In genomic region chr9:81791076-81791475, GRCh38 we compare ENCODE assay signal across 31 cellular contexts.
"Had no signal": no experiment of that assay in that cellular context is flagged by ENCODE, and none has a peak within 500 bp of the region (broad histone marks: within the 10 kb centered on the region; RNA-seq: fewer than 3 reads in every experiment).

No MANE protein-coding gene starts in this region.

- H3K27me3 Mint-ChIP-seq: activated CD4-positive, alpha-beta memory T cell treated with anti-CD3 and anti-CD28 coated beads, Interleukin-2, amount 10 ng/mL, durations not matched to agents 7 days and 5 days; activated CD4-positive, alpha-beta T cell treated with anti-CD3 and anti-CD28 coated beads, Interleukin-2, amount 10 ng/mL, durations not matched to agents 7 days and 5 days; activated naive CD4-positive, alpha-beta T cell treated with anti-CD3 and anti-CD28 coated beads, Interleukin-2, amount 10 ng/mL, durations not matched to agents 7 days and 5 days; activated naive CD8-positive, alpha-beta T cell treated with anti-CD3 and anti-CD28 coated beads, Interleukin-2, amount 10 ng/mL, durations not matched to agents 7 days and 5 days; activated T-cell treated with anti-CD3 and anti-CD28 coated beads, Interleukin-2, amount 50 U/mL, for 24 hours had no signal

- H3K4me1 Mint-ChIP-seq: activated CD4-positive, alpha-beta memory T cell treated with anti-CD3 and anti-CD28 coated beads, Interleukin-2, amount 10 ng/mL, durations not matched to agents 7 days and 5 days; activated CD4-positive, alpha-beta T cell treated with anti-CD3 and anti-CD28 coated beads, Interleukin-2, amount 10 ng/mL, durations not matched to agents 7 days and 5 days; activated naive CD4-positive, alpha-beta T cell treated with anti-CD3 and anti-CD28 coated beads, Interleukin-2, amount 10 ng/mL, durations not matched to agents 7 days and 5 days; activated naive CD8-positive, alpha-beta T cell treated with anti-CD3 and anti-CD28 coated beads, Interleukin-2, amount 10 ng/mL, durations not matched to agents 7 days and 5 days had no signal

- H3K27ac ChIP-seq: ascending aorta, breast epithelium, cardiac muscle cell, colonic mucosa, epithelial cell of prostate, esophagus squamous epithelium, gastroesophageal sphincter, heart right ventricle, hepatocyte had no signal

- H3K27me3 ChIP-seq: ascending aorta, breast epithelium, colonic mucosa, esophagus squamous epithelium, gastroesophageal sphincter, hepatocyte had no signal

- DNase-seq: activated CD4-positive, alpha-beta memory T cell treated with anti-CD3 and anti-CD28 coated beads, Interleukin-2, amount 10 ng/mL, durations not matched to agents 7 days and 5 days; activated CD4-positive, alpha-beta T cell treated with anti-CD3 and anti-CD28 coated beads for 1 hour; activated CD4-positive, alpha-beta T cell treated with anti-CD3 and anti-CD28 coated beads for 4 hours; activated CD4-positive, alpha-beta T cell treated with anti-CD3 and anti-CD28 coated beads, Interleukin-2, amount 10 ng/mL, durations not matched to agents 7 days and 5 days; activated CD4-positive, alpha-beta T cell treated with anti-CD3 and anti-CD28 coated beads, Interleukin-2, amount 50 U/mL, for 4 hours; activated CD4-positive, CD25-positive, alpha-beta regulatory T cell; activated CD8-positive, alpha-beta memory T cell treated with anti-CD3 and anti-CD28 coated beads, Interleukin-2, amount 50 U/mL, for 48 hours; activated gamma-delta T cell; activated naive CD4-positive, alpha-beta T cell; activated naive CD4-positive, alpha-beta T cell treated with anti-CD3 and anti-CD28 coated beads, Interleukin-2, amount 10 ng/mL, durations not matched to agents 7 days and 5 days; activated naive CD8-positive, alpha-beta T cell treated with anti-CD3 and anti-CD28 coated beads, Interleukin-2, amount 10 ng/mL, durations not matched to agents 7 days and 5 days; activated T-cell treated with anti-CD3 and anti-CD28 coated beads for 4 hours; activated T-cell treated with anti-CD3 and anti-CD28 coated beads, Interleukin-2, amount 50 U/mL, for 24 hours; activated T-cell treated with anti-CD3 and anti-CD28 coated beads, Interleukin-2, amount 50 U/mL, for 72 hours; central memory CD4-positive, alpha-beta T cell; cerebellar nuclear complex; colonic mucosa; effector CD8-positive, alpha-beta T cell; esophagus squamous epithelium; foreskin melanocyte; heart right ventricle; T1000 had no signal

- ATAC-seq: activated naive CD4-positive, alpha-beta T cell treated with anti-CD3 and anti-CD28 coated beads, Interleukin-2, amount 50 U/mL, for 72 hours; activated T-cell treated with anti-CD3 and anti-CD28 coated beads, Interleukin-2, amount 50 U/mL, for 72 hours; gastroesophageal sphincter; heart right ventricle had no signal

- H3K4me3 Mint-ChIP-seq: activated CD4-positive, alpha-beta memory T cell treated with anti-CD3 and anti-CD28 coated beads, Interleukin-2, amount 10 ng/mL, durations not matched to agents 7 days and 5 days; activated CD4-positive, alpha-beta T cell treated with anti-CD3 and anti-CD28 coated beads, Interleukin-2, amount 10 ng/mL, durations not matched to agents 7 days and 5 days; activated naive CD4-positive, alpha-beta T cell treated with anti-CD3 and anti-CD28 coated beads, Interleukin-2, amount 10 ng/mL, durations not matched to agents 7 days and 5 days; activated naive CD8-positive, alpha-beta T cell treated with anti-CD3 and anti-CD28 coated beads, Interleukin-2, amount 10 ng/mL, durations not matched to agents 7 days and 5 days; activated T-cell treated with anti-CD3 and anti-CD28 coated beads, Interleukin-2, amount 50 U/mL, for 24 hours; activated T-cell treated with anti-CD3 and anti-CD28 coated beads, Interleukin-2, amount 50 U/mL, for 72 hours; T-helper 2 cell treated with Interferon-gamma antibody and Interleukin-4, amounts not matched to agents 5 μg/mL and 100 μg/mL, for 36 hours had no signal

- H3K27ac Mint-ChIP-seq: activated CD4-positive, alpha-beta memory T cell treated with anti-CD3 and anti-CD28 coated beads, Interleukin-2, amount 10 ng/mL, durations not matched to agents 7 days and 5 days; activated CD4-positive, alpha-beta T cell treated with anti-CD3 and anti-CD28 coated beads, Interleukin-2, amount 10 ng/mL, durations not matched to agents 7 days and 5 days; activated naive CD4-positive, alpha-beta T cell treated with anti-CD3 and anti-CD28 coated beads, Interleukin-2, amount 10 ng/mL, durations not matched to agents 7 days and 5 days; activated naive CD4-positive, alpha-beta T cell treated with anti-CD3 and anti-CD28 coated beads, Interleukin-2, amount 50 U/mL, for 72 hours; activated naive CD8-positive, alpha-beta T cell treated with anti-CD3 and anti-CD28 coated beads, Interleukin-2, amount 10 ng/mL, durations not matched to agents 7 days and 5 days; activated T-cell treated with anti-CD3 and anti-CD28 coated beads, Interleukin-2, amount 50 U/mL, for 24 hours; activated T-cell treated with anti-CD3 and anti-CD28 coated beads, Interleukin-2, amount 50 U/mL, for 72 hours; T-helper 2 cell treated with Interferon-gamma antibody and Interleukin-4, amounts not matched to agents 5 μg/mL and 100 μg/mL, for 36 hours had no signal

- H3K4me1 ChIP-seq: breast epithelium, colonic mucosa, gastroesophageal sphincter had no signal

- H3K4me3 ChIP-seq: ascending aorta, breast epithelium, cardiac muscle cell, colonic mucosa, esophagus squamous epithelium, gastroesophageal sphincter, heart right ventricle, hepatocyte had no signal

- H3K36me3 Mint-ChIP-seq: activated naive CD4-positive, alpha-beta T cell treated with anti-CD3 and anti-CD28 coated beads, Interleukin-2, amount 10 ng/mL, durations not matched to agents 7 days and 5 days; activated naive CD4-positive, alpha-beta T cell treated with anti-CD3 and anti-CD28 coated beads, Interleukin-2, amount 50 U/mL, for 72 hours; activated naive CD8-positive, alpha-beta T cell treated with anti-CD3 and anti-CD28 coated beads, Interleukin-2, amount 10 ng/mL, durations not matched to agents 7 days and 5 days; brain had no signal

- H3K9me3 ChIP-seq: ascending aorta, breast epithelium, colonic mucosa, esophagus squamous epithelium, gastroesophageal sphincter, heart right ventricle had no signal

- H3K9me3 Mint-ChIP-seq: activated naive CD8-positive, alpha-beta T cell treated with anti-CD3 and anti-CD28 coated beads, Interleukin-2, amount 10 ng/mL, durations not matched to agents 7 days and 5 days; activated T-cell treated with anti-CD3 and anti-CD28 coated beads, Interleukin-2, amount 50 U/mL, for 24 hours had no signal

- H3K36me3 ChIP-seq: ascending aorta, breast epithelium, cardiac muscle cell, colonic mucosa, esophagus squamous epithelium, gastroesophageal sphincter, heart right ventricle had no signal
